In genomic region chr11:6565988-6566703, GRCh38 we compare ENCODE assay signal across 21 cellular contexts.
"Had no signal": no experiment of that assay in that cellular context is flagged by ENCODE, and none has a peak within 500 bp of the region (broad histone marks: within the 10 kb centered on the region; RNA-seq: fewer than 3 reads in every experiment).

No MANE protein-coding gene starts in this region.

- H3K36me3 ChIP-seq: thoracic aorta, upper lobe of left lung, WERI-Rb-1 had no signal

- H3K27me3 ChIP-seq: hepatocyte, upper lobe of left lung had no signal

- ATAC-seq: activated T-cell treated with anti-CD3 and anti-CD28 coated beads, Interleukin-2, amount 50 U/mL, for 72 hours; sciatic nerve; SK-N-SH treated with all-trans-retinoic acid at 6 μM for 48 hours; stimulated activated memory B cell treated with anti-CD40 and anti-IgM and Interleukin-4, amounts not matched to agents 10 μg/mL and 1 μg/mL and 100 μg/mL, for 72 hours had no signal

- H3K4me1 Mint-ChIP-seq: activated naive CD4-positive, alpha-beta T cell treated with anti-CD3 and anti-CD28 coated beads, Interleukin-2, amount 10 ng/mL, durations not matched to agents 7 days and 5 days had no signal

- H3K27ac Mint-ChIP-seq: activated CD4-positive, alpha-beta memory T cell treated with anti-CD3 and anti-CD28 coated beads for 36 hours; activated naive CD4-positive, alpha-beta T cell treated with anti-CD3 and anti-CD28 coated beads, Interleukin-2, amount 10 ng/mL, durations not matched to agents 7 days and 5 days; activated T-cell treated with anti-CD3 and anti-CD28 coated beads, Interleukin-2, amount 50 U/mL, for 72 hours; dendritic cell treated with granulocyte-macrophage colony-stimulating factor and Interleukin-4, amounts not matched to agents 40 ng/mL and 50 ng/mL, for 4 days; memory B cell; nephron progenitor cell; stimulated activated memory B cell treated with anti-CD40 and anti-IgM and Interleukin-4, amounts not matched to agents 10 μg/mL and 1 μg/mL and 100 μg/mL, for 72 hours had no signal

- H3K9me3 ChIP-seq: thoracic aorta, upper lobe of left lung had no signal

- H3K4me3 ChIP-seq: hepatocyte, thoracic aorta, upper lobe of left lung had no signal

- H3K9me3 Mint-ChIP-seq: activated CD4-positive, alpha-beta memory T cell treated with anti-CD3 and anti-CD28 coated beads for 36 hours; activated naive CD4-positive, alpha-beta T cell treated with anti-CD3 and anti-CD28 coated beads, Interleukin-2, amount 10 ng/mL, durations not matched to agents 7 days and 5 days; activated T-cell treated with anti-CD3 and anti-CD28 coated beads, Interleukin-2, amount 50 U/mL, for 72 hours; dendritic cell treated with granulocyte-macrophage colony-stimulating factor and Interleukin-4, amounts not matched to agents 40 ng/mL and 50 ng/mL, for 4 days; memory B cell; nephron progenitor cell; stimulated activated memory B cell treated with anti-CD40 and anti-IgM and Interleukin-4, amounts not matched to agents 10 μg/mL and 1 μg/mL and 100 μg/mL, for 72 hours had no signal

- H3K4me3 Mint-ChIP-seq: activated CD4-positive, alpha-beta memory T cell treated with anti-CD3 and anti-CD28 coated beads for 36 hours; activated naive CD4-positive, alpha-beta T cell treated with anti-CD3 and anti-CD28 coated beads, Interleukin-2, amount 10 ng/mL, durations not matched to agents 7 days and 5 days; activated T-cell treated with anti-CD3 and anti-CD28 coated beads, Interleukin-2, amount 50 U/mL, for 72 hours; dendritic cell treated with granulocyte-macrophage colony-stimulating factor and Interleukin-4, amounts not matched to agents 40 ng/mL and 50 ng/mL, for 4 days; memory B cell; nephron progenitor cell; stimulated activated memory B cell treated with anti-CD40 and anti-IgM and Interleukin-4, amounts not matched to agents 10 μg/mL and 1 μg/mL and 100 μg/mL, for 72 hours had no signal

- DNase-seq: activated CD4-positive, alpha-beta memory T cell treated with anti-CD3 and anti-CD28 coated beads for 36 hours; activated effector memory CD4-positive, alpha-beta T cell treated with Interleukin-2 at 50 U/mL for 16 hours; activated naive CD4-positive, alpha-beta T cell treated with anti-CD3 and anti-CD28 coated beads, Interleukin-2, amount 10 ng/mL, durations not matched to agents 7 days and 5 days; activated T-cell treated with anti-CD3 and anti-CD28 coated beads, Interleukin-2, amount 50 U/mL, for 72 hours; effector CD4-positive, alpha-beta T cell; foreskin melanocyte; glutamatergic neuron; nephron progenitor cell; occipital lobe; posterior cingulate gyrus; small intestine; stimulated activated CD4-positive, alpha-beta T cell treated with anti-CD3 and anti-CD28 coated beads, Interleukin-15, amount 100 ng/mL, for 24 hours; upper lobe of left lung; WERI-Rb-1 had no signal

- H3K27me3 Mint-ChIP-seq: activated CD4-positive, alpha-beta memory T cell treated with anti-CD3 and anti-CD28 coated beads for 36 hours; activated naive CD4-positive, alpha-beta T cell treated with anti-CD3 and anti-CD28 coated beads, Interleukin-2, amount 10 ng/mL, durations not matched to agents 7 days and 5 days; memory B cell; stimulated activated memory B cell treated with anti-CD40 and anti-IgM and Interleukin-4, amounts not matched to agents 10 μg/mL and 1 μg/mL and 100 μg/mL, for 72 hours had no signal

- H3K27ac ChIP-seq: hepatocyte, thoracic aorta, upper lobe of left lung, WERI-Rb-1 had no signal
